17 cellular contexts compared by ENCODE assay signal in genomic region chr3:73447118-73447517, GRCh38.
DNase-seq lines count a peak whose midpoint lies in the region; ATAC-seq, FAIRE-seq and TF ChIP-seq lines count a peak whose summit lies in the region.
"Had no signal": no experiment of that assay in that cellular context is flagged by ENCODE, and none has a peak within 500 bp of the region (broad histone marks: within the 10 kb centered on the region; RNA-seq: fewer than 3 reads in every experiment).

No MANE protein-coding gene starts in this region.

- FAIRE-seq in GM12892 (lab: Jason Lieb, UNC) = peak; percentile 74
- FAIRE-seq: A549, G401.6, GM19239 had no signal

- no peaks in the 10 kb centered on the region for H3K9me3 Mint-ChIP-seq in endodermal cell
- H3K9me3 Mint-ChIP-seq: CD4-positive, alpha-beta memory T cell; H9 had no signal

- no peak for TF ChIP-seq POLR2A in GM12892 (IDR thresholded peaks at IDR 0.05; ENCODE audit: low read depth, low read length)

- H3K9me3 ChIP-seq in Karpas-422 (ENCODE audit: low read length) = no peaks in the 10 kb centered on the region
- no peaks in the 10 kb centered on the region for H3K9me3 ChIP-seq in stomach smooth muscle (ENCODE audit: control insufficient read depth in 2 of 2, low read length in 2 of 2)
- no peaks in the 10 kb centered on the region for H3K9me3 ChIP-seq in endodermal cell (ENCODE audit: control insufficient read depth, low read length)
- H3K9me3 ChIP-seq: A549, BE2C had no signal

- ATAC-seq in GM18907 (IDR thresholded peaks at IDR 0.05; ENCODE audit: unreplicated experiment) = no peak
- ATAC-seq: A549 had no signal

- DNase-seq in GM12892 (ENCODE audit: insufficient read length) = no peak
- no peak for DNase-seq in Karpas-422
- DNase-seq in fibroblast of pulmonary artery (ENCODE audit: low read depth) = peak; percentile 15
- no peak for DNase-seq in endodermal cell
- DNase-seq: BE2C; CD4-positive, alpha-beta memory T cell; DMS153; DMS79 treated with DMSO at 0.1 percent for 48 hours; EL; GOT3; H9 had no signal

- H3K27ac Mint-ChIP-seq in endodermal cell = no peak overlapping the region
- H3K27ac Mint-ChIP-seq: CD4-positive, alpha-beta memory T cell; H9 had no signal

- H3K9me2 ChIP-seq in Karpas-422 (replicated peaks; ENCODE audit: insufficient read depth, low read length) = no peaks in the 10 kb centered on the region

- no peaks in the 10 kb centered on the region for H3K27me3 ChIP-seq in Karpas-422 (ENCODE audit: low read length)
- no peaks in the 10 kb centered on the region for H3K27me3 ChIP-seq in stomach smooth muscle (ENCODE audit: control insufficient read depth in 1 of 2, insufficient read depth in 2 of 2, low read length in 2 of 2)
- no peaks in the 10 kb centered on the region for H3K27me3 ChIP-seq in endodermal cell (ENCODE audit: control insufficient read depth, insufficient read depth, low read length, poor library complexity, severe bottlenecking)
- H3K27me3 ChIP-seq: BE2C had no signal

- no peak overlapping the region for H3K4me2 ChIP-seq in Karpas-422 (ENCODE audit: low read depth, low read length, poor library complexity, severe bottlenecking)
- H3K4me2 ChIP-seq: A549 had no signal

- peaks cover 8% of the 10 kb centered on the region; the same call in 1 of the 2 replicates for H3K79me2 ChIP-seq in Karpas-422 (ENCODE audit: low read length)

- 82 to 86% methylated on average over 6 of the region's 6 CpGs for WGBS in endodermal cell (ENCODE audit: insufficient coverage in 1 of 2, insufficient read length in 1 of 2), 2 experiments

- H3K27ac ChIP-seq in Karpas-422 (ENCODE audit: low read length) (peak overlapping the region; percentile 97; the same call in 1 of the 2 replicates), stomach smooth muscle (ENCODE audit: low read length) (peak overlapping the region; percentile 37), endodermal cell (ENCODE audit: low read depth, low read length) (no peak overlapping the region)
- H3K27ac ChIP-seq: A549, C4-2B had no signal

- H2AFZ ChIP-seq in Karpas-422 (ENCODE audit: low read length) = no peak overlapping the region

- H3K36me3 Mint-ChIP-seq in endodermal cell (ENCODE audit: low read depth) = no peaks in the 10 kb centered on the region
- H3K36me3 Mint-ChIP-seq: CD4-positive, alpha-beta memory T cell had no signal

- H3K4me1 Mint-ChIP-seq in endodermal cell = peaks cover 30% of the 10 kb centered on the region
- H3K4me1 Mint-ChIP-seq: CD4-positive, alpha-beta memory T cell had no signal

- H3K36me3 ChIP-seq in Karpas-422 (ENCODE audit: insufficient read depth, low read length) = peaks cover 7% of the 10 kb centered on the region; the same call in 1 of the 2 replicates
- no peaks in the 10 kb centered on the region for H3K36me3 ChIP-seq in stomach smooth muscle (ENCODE audit: control insufficient read depth in 2 of 2, insufficient read depth in 2 of 2, low read length in 2 of 2)
- H3K36me3 ChIP-seq in endodermal cell (ENCODE audit: control insufficient read depth, insufficient read depth, low read length) = no peaks in the 10 kb centered on the region
- H3K36me3 ChIP-seq: BE2C had no signal

- no peak overlapping the region for H3K4me3 Mint-ChIP-seq in endodermal cell
- H3K4me3 Mint-ChIP-seq: CD4-positive, alpha-beta memory T cell; H9 had no signal

- H3K4me1 ChIP-seq in Karpas-422 (ENCODE audit: low read length) (peaks cover 50% of the 10 kb centered on the region), stomach smooth muscle (ENCODE audit: control insufficient read depth, insufficient read depth, low read length) (peaks cover 44% of the 10 kb centered on the region), endodermal cell (ENCODE audit: control insufficient read depth, insufficient read depth, low read length) (peaks cover 17% of the 10 kb centered on the region)
- H3K4me1 ChIP-seq: A549 had no signal

- H4K20me1 ChIP-seq in Karpas-422 (ENCODE audit: insufficient read depth, low read depth, low read length) = no peaks in the 10 kb centered on the region

- H3K9ac ChIP-seq in Karpas-422 (ENCODE audit: low read length) = no peak overlapping the region
- H3K9ac ChIP-seq in stomach smooth muscle (ENCODE audit: low read length in 2 of 2) = no peak overlapping the region
- H3K9ac ChIP-seq in endodermal cell (ENCODE audit: extremely low read depth, low read length, poor library complexity, severe bottlenecking) = no peak overlapping the region

- no peaks in the 10 kb centered on the region for H3K27me3 Mint-ChIP-seq in endodermal cell (ENCODE audit: insufficient read depth)

- H3K4me3 ChIP-seq in Karpas-422 (ENCODE audit: low read length) (no peak overlapping the region), fibroblast of pulmonary artery (replicated peaks; ENCODE audit: low read depth, low read length) (no peak overlapping the region), stomach smooth muscle (ENCODE audit: low read length in 2 of 2) (no peak overlapping the region), endodermal cell (ENCODE audit: low read length) (no peak overlapping the region)
- H3K4me3 ChIP-seq: A549 had no signal

- TF ChIP-seq CTCF in fibroblast of pulmonary artery (IDR thresholded peaks at IDR 0.05; ENCODE audit: low read length, missing control alignments) (no peak), endodermal cell (conservative IDR thresholded peaks at IDR 0.05) (no peak)
